ENCODE assay signal across 1 cellular context in genomic region chr4:152535903-152536544, GRCh38.
A peak's percentile ranks its signal among the peaks of the same experiment; 100 is the strongest.
TF ChIP-seq lines count a peak whose summit lies in the region.

A gene with protein sequence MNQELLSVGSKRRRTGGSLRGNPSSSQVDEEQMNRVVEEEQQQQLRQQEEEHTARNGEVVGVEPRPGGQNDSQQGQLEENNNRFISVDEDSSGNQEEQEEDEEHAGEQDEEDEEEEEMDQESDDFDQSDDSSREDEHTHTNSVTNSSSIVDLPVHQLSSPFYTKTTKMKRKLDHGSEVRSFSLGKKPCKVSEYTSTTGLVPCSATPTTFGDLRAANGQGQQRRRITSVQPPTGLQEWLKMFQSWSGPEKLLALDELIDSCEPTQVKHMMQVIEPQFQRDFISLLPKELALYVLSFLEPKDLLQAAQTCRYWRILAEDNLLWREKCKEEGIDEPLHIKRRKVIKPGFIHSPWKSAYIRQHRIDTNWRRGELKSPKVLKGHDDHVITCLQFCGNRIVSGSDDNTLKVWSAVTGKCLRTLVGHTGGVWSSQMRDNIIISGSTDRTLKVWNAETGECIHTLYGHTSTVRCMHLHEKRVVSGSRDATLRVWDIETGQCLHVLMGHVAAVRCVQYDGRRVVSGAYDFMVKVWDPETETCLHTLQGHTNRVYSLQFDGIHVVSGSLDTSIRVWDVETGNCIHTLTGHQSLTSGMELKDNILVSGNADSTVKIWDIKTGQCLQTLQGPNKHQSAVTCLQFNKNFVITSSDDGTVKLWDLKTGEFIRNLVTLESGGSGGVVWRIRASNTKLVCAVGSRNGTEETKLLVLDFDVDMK (minus strand): TSS chr4:152536092. CDS start chr4:152411803, 124,289 bp downstream.

TF ChIP-seq in HepG2, 621 proteins besides CTCF, POLR2A, EP300 and RAD21 (continued from another document):
- TF ChIP-seq ZNF740 (CRISPR knock-in tag; IDR thresholded peaks at IDR 0.05) = peak; percentile 78
- 0 out of 2 replicates have a peak, but pooled peaks have one; percentile 35 for TF ChIP-seq ZNF768 (CRISPR knock-in tag; IDR thresholded peaks at IDR 0.05)
- TF ChIP-seq, protein P1, sequence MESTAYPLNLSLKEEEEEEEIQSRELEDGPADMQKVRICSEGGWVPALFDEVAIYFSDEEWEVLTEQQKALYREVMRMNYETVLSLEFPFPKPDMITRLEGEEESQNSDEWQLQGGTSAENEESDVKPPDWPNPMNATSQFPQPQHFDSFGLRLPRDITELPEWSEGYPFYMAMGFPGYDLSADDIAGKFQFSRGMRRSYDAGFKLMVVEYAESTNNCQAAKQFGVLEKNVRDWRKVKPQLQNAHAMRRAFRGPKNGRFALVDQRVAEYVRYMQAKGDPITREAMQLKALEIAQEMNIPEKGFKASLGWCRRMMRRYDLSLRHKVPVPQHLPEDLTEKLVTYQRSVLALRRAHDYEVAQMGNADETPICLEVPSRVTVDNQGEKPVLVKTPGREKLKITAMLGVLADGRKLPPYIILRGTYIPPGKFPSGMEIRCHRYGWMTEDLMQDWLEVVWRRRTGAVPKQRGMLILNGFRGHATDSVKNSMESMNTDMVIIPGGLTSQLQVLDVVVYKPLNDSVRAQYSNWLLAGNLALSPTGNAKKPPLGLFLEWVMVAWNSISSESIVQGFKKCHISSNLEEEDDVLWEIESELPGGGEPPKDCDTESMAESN (CRISPR knock-in tag; conservative IDR thresholded peaks at IDR 0.05) = peak; percentile 47
- TF ChIP-seq, protein P2, sequence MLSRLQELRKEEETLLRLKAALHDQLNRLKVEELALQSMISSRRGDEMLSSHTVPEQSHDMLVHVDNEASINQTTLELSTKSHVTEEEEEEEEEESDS (CRISPR knock-in tag; IDR thresholded peaks at IDR 0.05; ENCODE audit: borderline replicate concordance) = no peak
- peak; percentile 55 for TF ChIP-seq YY1 (IDR thresholded peaks at IDR 0.05; ENCODE audit: insufficient read depth, insufficient replicate concordance, low read depth, low read length)
- TF ChIP-seq MLLT10 (CRISPR knock-in tag; IDR thresholded peaks at IDR 0.05) = no peak
- TF ChIP-seq ZNF530 (CRISPR knock-in tag; IDR thresholded peaks at IDR 0.05; ENCODE audit: low read depth) = no peak
- TF ChIP-seq U2AF2 (IDR thresholded peaks at IDR 0.05; ENCODE audit: low read depth, low read length) = 0 out of 2 replicates have a peak, but pooled peaks have one; percentile 22
- no peak for TF ChIP-seq ZNF652 (CRISPR knock-in tag; IDR thresholded peaks at IDR 0.05; ENCODE audit: borderline replicate concordance, low read depth)
- no peak for TF ChIP-seq ZNF143 (CRISPR knock-in tag; IDR thresholded peaks at IDR 0.05)
- TF ChIP-seq FOXO1 (CRISPR knock-in tag; IDR thresholded peaks at IDR 0.05) = no peak; the same call in 1 of the 2 replicates
- TF ChIP-seq ZNF777 (CRISPR knock-in tag; IDR thresholded peaks at IDR 0.05) = no peak
- no peak; a peak in 2 of 4 replicates for TF ChIP-seq ATF4 (CRISPR knock-in tag; IDR thresholded peaks at IDR 0.05)
- TF ChIP-seq CC2D1A (CRISPR knock-in tag; IDR thresholded peaks at IDR 0.05) = no peak
- TF ChIP-seq GTF2F1 (IDR thresholded peaks at IDR 0.05; ENCODE audit: low read length) = no peak
- TF ChIP-seq ESRRA (CRISPR knock-in tag; IDR thresholded peaks at IDR 0.05; ENCODE audit: low read depth) = peak; percentile 75
- peak; percentile 93 for TF ChIP-seq THAP11 (CRISPR knock-in tag; IDR thresholded peaks at IDR 0.05)
- TF ChIP-seq, protein P3, sequence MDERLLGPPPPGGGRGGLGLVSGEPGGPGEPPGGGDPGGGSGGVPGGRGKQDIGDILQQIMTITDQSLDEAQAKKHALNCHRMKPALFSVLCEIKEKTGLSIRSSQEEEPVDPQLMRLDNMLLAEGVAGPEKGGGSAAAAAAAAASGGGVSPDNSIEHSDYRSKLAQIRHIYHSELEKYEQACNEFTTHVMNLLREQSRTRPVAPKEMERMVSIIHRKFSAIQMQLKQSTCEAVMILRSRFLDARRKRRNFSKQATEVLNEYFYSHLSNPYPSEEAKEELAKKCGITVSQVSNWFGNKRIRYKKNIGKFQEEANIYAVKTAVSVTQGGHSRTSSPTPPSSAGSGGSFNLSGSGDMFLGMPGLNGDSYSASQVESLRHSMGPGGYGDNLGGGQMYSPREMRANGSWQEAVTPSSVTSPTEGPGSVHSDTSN (CRISPR knock-in tag; IDR thresholded peaks at IDR 0.05) = no peak
- 0 out of 2 replicates have a peak, but pooled peaks have one; percentile 69 for TF ChIP-seq ZNF766 (CRISPR knock-in tag; IDR thresholded peaks at IDR 0.05; ENCODE audit: borderline replicate concordance)
- TF ChIP-seq FOXC1 (CRISPR knock-in tag; IDR thresholded peaks at IDR 0.05; ENCODE audit: borderline replicate concordance) = peak; percentile 19; the same call in 1 of the 2 replicates
- TF ChIP-seq, protein P4, sequence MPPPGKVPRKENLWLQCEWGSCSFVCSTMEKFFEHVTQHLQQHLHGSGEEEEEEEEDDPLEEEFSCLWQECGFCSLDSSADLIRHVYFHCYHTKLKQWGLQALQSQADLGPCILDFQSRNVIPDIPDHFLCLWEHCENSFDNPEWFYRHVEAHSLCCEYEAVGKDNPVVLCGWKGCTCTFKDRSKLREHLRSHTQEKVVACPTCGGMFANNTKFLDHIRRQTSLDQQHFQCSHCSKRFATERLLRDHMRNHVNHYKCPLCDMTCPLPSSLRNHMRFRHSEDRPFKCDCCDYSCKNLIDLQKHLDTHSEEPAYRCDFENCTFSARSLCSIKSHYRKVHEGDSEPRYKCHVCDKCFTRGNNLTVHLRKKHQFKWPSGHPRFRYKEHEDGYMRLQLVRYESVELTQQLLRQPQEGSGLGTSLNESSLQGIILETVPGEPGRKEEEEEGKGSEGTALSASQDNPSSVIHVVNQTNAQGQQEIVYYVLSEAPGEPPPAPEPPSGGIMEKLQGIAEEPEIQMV (CRISPR knock-in tag; IDR thresholded peaks at IDR 0.05; ENCODE audit: low read depth) = 0 out of 2 replicates have a peak, but pooled peaks have one; percentile 6
- TF ChIP-seq CBFB (CRISPR knock-in tag; IDR thresholded peaks at IDR 0.05) = 0 out of 2 replicates have a peak, but pooled peaks have one; percentile 31
- peak; percentile 83 for TF ChIP-seq IRF2 (CRISPR knock-in tag; IDR thresholded peaks at IDR 0.05)
- 0 out of 2 replicates have a peak, but pooled peaks have one; percentile 23 for TF ChIP-seq JUND (CRISPR knock-in tag; IDR thresholded peaks at IDR 0.05)
- TF ChIP-seq ZNF256 (CRISPR knock-in tag; conservative IDR thresholded peaks at IDR 0.05) = peak; percentile 47; the same call in 1 of the 2 replicates
- TF ChIP-seq ADNP (CRISPR knock-in tag; IDR thresholded peaks at IDR 0.05) = no peak
- TF ChIP-seq ZMYM3 (CRISPR knock-in tag; IDR thresholded peaks at IDR 0.05) = no peak
- TF ChIP-seq ZNF441 (CRISPR knock-in tag; IDR thresholded peaks at IDR 0.05; ENCODE audit: borderline replicate concordance) = peak; percentile 63; the same call in 1 of the 2 replicates
- TF ChIP-seq ZNF674 (CRISPR knock-in tag; IDR thresholded peaks at IDR 0.05; ENCODE audit: low read depth) = 0 out of 2 replicates have a peak, but pooled peaks have one; percentile 76
- TF ChIP-seq ZNF564 (CRISPR knock-in tag; IDR thresholded peaks at IDR 0.05) = peak; percentile 59; the same call in 1 of the 2 replicates
- TF ChIP-seq HMGXB4 (CRISPR knock-in tag; IDR thresholded peaks at IDR 0.05; ENCODE audit: borderline replicate concordance in 1 of 2, low read depth in 1 of 2) = peak; percentile 72 to 81; a peak in 2 of 4 replicates
